In the genomic region with DNA sequence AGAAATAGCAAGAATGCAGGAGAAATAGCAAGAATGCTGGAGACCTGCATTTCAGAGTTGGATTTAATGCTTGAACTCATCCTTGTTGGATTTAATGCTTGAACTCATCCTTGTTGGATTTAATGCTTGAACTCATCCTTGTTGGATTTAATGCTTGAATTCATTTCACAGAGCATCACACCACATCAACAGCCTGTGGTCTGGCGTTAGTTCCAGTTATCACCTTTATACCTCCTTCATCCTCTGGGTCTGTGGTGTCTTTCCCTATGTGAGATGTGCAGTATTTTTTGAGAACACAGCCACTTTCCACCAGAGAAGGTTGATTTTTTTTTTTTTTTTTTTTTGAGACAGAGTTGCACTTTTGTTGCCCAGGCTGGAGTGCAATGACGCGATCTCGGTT, we compare ENCODE assay signal across 34 cellular contexts.
"Had no signal": no experiment of that assay in that cellular context is flagged by ENCODE, and none has a peak within 500 bp of the region (broad histone marks: within the 10 kb centered on the region; RNA-seq: fewer than 3 reads in every experiment).

No MANE protein-coding gene starts in this region.

- H3K9me3 ChIP-seq: adrenal gland, MG63, Peyer's patch had no signal

- H3K27me3 ChIP-seq: adrenal gland, body of pancreas, breast epithelium, MG63, Peyer's patch had no signal

- H3K27ac ChIP-seq: adrenal gland, body of pancreas, breast epithelium, Peyer's patch, RWPE1, VCaP had no signal

- ATAC-seq: activated naive CD4-positive, alpha-beta T cell treated with anti-CD3 and anti-CD28 coated beads, Interleukin-2, amount 50 U/mL, for 72 hours; activated T-cell treated with anti-CD3 and anti-CD28 coated beads, Interleukin-2, amount 50 U/mL, for 4 hours; body of pancreas; K562; Right ventricle myocardium inferior; SK-N-SH treated with all-trans-retinoic acid at 6 μM for 48 hours had no signal

- H3K36me3 ChIP-seq: adrenal gland, breast epithelium, MG63, Peyer's patch had no signal

- H3K4me3 ChIP-seq: adrenal gland, body of pancreas, breast epithelium, K562, MG63, Peyer's patch had no signal

- H3K4me1 ChIP-seq: adrenal gland, body of pancreas, breast epithelium, Peyer's patch had no signal

- DNase-seq: activated B cell treated with CpG ODN at 0.5 μM for 24 hours; activated CD4-positive, alpha-beta memory T cell treated with anti-CD3 and anti-CD28 coated beads for 36 hours; activated CD4-positive, alpha-beta T cell treated with anti-CD3 and anti-CD28 coated beads for 4 hours; activated CD4-positive, alpha-beta T cell treated with anti-CD3 and anti-CD28 coated beads, Interleukin-2, amount 50 U/mL, for 1 hour; activated CD4-positive, CD25-positive, alpha-beta regulatory T cell treated with anti-CD3 and anti-CD28 coated beads, Interleukin-2, amount 50 U/mL, for 72 hours; activated CD8-positive, alpha-beta memory T cell treated with anti-CD3 and anti-CD28 coated beads, Interleukin-2, amount 50 U/mL, for 4 hours; activated gamma-delta T cell treated with Interleukin-2 at 50 U/mL for 16 hours; activated naive CD4-positive, alpha-beta T cell treated with anti-CD3 and anti-CD28 coated beads for 36 hours; activated T-cell treated with anti-CD3 and anti-CD28 coated beads for 4 hours; activated T-cell treated with anti-CD3 and anti-CD28 coated beads, Interleukin-2, amount 50 U/mL, for 4 hours; adrenal gland; body of pancreas; Kasumi-1; MG63; MV-4-11; NCI-H1092; NCI-H1436 treated with DMSO at 0.1 percent for 48 hours; NCI-H187; NCI-H2029 treated with DMSO at 0.1 percent for 48 hours; NCI-H2107; NCI-H345; NCI-H524 treated with DMSO at 0.1 percent for 48 hours; Peyer's patch; SIG-M5; T-helper 1 cell; T-helper 2 cell; T-helper 9 cell had no signal
